ENCODE assay signal across 27 cellular contexts in the genomic region with DNA sequence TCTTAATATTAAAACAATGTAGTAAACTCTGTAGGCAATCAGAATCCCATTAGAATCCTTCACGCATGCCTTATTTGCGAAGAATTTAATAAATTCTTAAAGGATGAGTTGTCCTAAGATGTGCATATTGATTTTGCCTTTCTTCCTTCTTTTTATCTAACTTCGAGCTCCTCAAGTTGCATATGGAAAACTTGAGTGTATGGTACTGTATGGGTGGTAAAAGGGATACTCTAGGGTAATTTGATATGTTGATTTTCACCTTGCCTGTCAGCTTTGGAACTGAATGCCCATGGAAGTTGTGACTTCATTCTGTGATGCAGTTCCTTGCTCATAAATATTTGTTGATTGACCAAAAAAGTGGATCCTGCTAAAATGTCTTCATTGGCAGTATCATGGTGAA.
"Had no signal": no experiment of that assay in that cellular context is flagged by ENCODE, and none has a peak within 500 bp of the region (broad histone marks: within the 10 kb centered on the region; RNA-seq: fewer than 3 reads in every experiment).

No MANE protein-coding gene starts in this region.

- H3K27ac Mint-ChIP-seq: immature natural killer cell; natural killer cell treated with Interleukin-12 subunit alpha and Interleukin-12 subunit beta and Interleukin-15 and Interleukin-18, amount 100 ng/mL, for 72 hours; progenitor cell of endocrine pancreas; stimulated activated naive CD8-positive, alpha-beta T cell treated with anti-CD3 and anti-CD28 coated beads, Interleukin-15, Interleukin-2, amounts not matched to agents 100 ng/mL and 50 ng/mL, for 24 hours had no signal

- H2AFZ ChIP-seq: hepatocyte had no signal

- H3K27ac ChIP-seq: hepatocyte, skin epidermis, suprapubic skin, thoracic aorta, tibial artery, upper lobe of right lung had no signal

- H3K4me3 Mint-ChIP-seq: immature natural killer cell; naive thymus-derived CD4-positive, alpha-beta T cell; natural killer cell treated with Interleukin-12 subunit alpha and Interleukin-12 subunit beta and Interleukin-15 and Interleukin-18, amount 100 ng/mL, for 72 hours; stimulated activated naive CD8-positive, alpha-beta T cell treated with anti-CD3 and anti-CD28 coated beads, Interleukin-15, Interleukin-2, amounts not matched to agents 100 ng/mL and 50 ng/mL, for 24 hours had no signal

- H3K9me3 Mint-ChIP-seq: immature natural killer cell; naive thymus-derived CD4-positive, alpha-beta T cell; natural killer cell treated with Interleukin-12 subunit alpha and Interleukin-12 subunit beta and Interleukin-15 and Interleukin-18, amount 100 ng/mL, for 72 hours; stimulated activated naive CD8-positive, alpha-beta T cell treated with anti-CD3 and anti-CD28 coated beads, Interleukin-15, Interleukin-2, amounts not matched to agents 100 ng/mL and 50 ng/mL, for 24 hours had no signal

- H3K27me3 ChIP-seq: hepatocyte, ovary, suprapubic skin, tibial artery, upper lobe of right lung had no signal

- H3K4me2 ChIP-seq: hepatocyte had no signal

- H3K79me2 ChIP-seq: hepatocyte had no signal

- H3K4me1 ChIP-seq: upper lobe of right lung had no signal

- H3K36me3 Mint-ChIP-seq: immature natural killer cell; natural killer cell treated with Interleukin-12 subunit alpha and Interleukin-12 subunit beta and Interleukin-15 and Interleukin-18, amount 100 ng/mL, for 72 hours had no signal

- H3K27me3 Mint-ChIP-seq: naive thymus-derived CD4-positive, alpha-beta T cell; natural killer cell treated with Interleukin-12 subunit alpha and Interleukin-12 subunit beta and Interleukin-15 and Interleukin-18, amount 100 ng/mL, for 72 hours; progenitor cell of endocrine pancreas; stimulated activated naive CD8-positive, alpha-beta T cell treated with anti-CD3 and anti-CD28 coated beads, Interleukin-15, Interleukin-2, amounts not matched to agents 100 ng/mL and 50 ng/mL, for 24 hours had no signal

- ATAC-seq: mucosa of descending colon; naive thymus-derived CD4-positive, alpha-beta T cell; natural killer cell treated with Interleukin-12 subunit alpha and Interleukin-12 subunit beta and Interleukin-15 and Interleukin-18, amount 100 ng/mL, for 72 hours; right cardiac atrium; sciatic nerve; upper lobe of right lung had no signal

- H3K4me3 ChIP-seq: hepatocyte, left ventricle myocardium inferior, lung, mucosa of descending colon, ovary, skin epidermis, suprapubic skin, thoracic aorta, tibial artery, upper lobe of right lung had no signal

- H3K9me3 ChIP-seq: left ventricle myocardium inferior, mucosa of descending colon, ovary, suprapubic skin, thoracic aorta, tibial artery, upper lobe of right lung had no signal

- H3K36me3 ChIP-seq: left ventricle myocardium inferior, ovary, suprapubic skin, thoracic aorta, tibial artery, upper lobe of right lung had no signal

- FAIRE-seq: urothelium cell line had no signal

- DNase-seq: immature natural killer cell; islet precursor cell; left ventricle myocardium inferior; midbrain; mucosa of descending colon; naive thymus-derived CD4-positive, alpha-beta T cell; ovary; retina; right cardiac atrium; stimulated activated CD4-positive, alpha-beta T cell treated with anti-CD3 and anti-CD28 coated beads, Interleukin-12 subunit alpha, Interleukin-12 subunit beta, amount 100 ng/mL, for 4 hours; stimulated activated CD4-positive, alpha-beta T cell treated with anti-CD3 and anti-CD28 coated beads, Interleukin-15, amount 100 ng/mL, for 24 hours; stimulated activated CD4-positive, alpha-beta T cell treated with anti-CD3 and anti-CD28 coated beads, Interleukin-2, amount 100 ng/mL, for 24 hours; stimulated activated CD4-positive, alpha-beta T cell treated with anti-CD3 and anti-CD28 coated beads, Interleukin-4, amount 100 ng/mL, for 1 hour; stimulated activated naive CD4-positive, alpha-beta T cell; tibial artery; trophoblast cell; upper lobe of right lung had no signal
